ENCODE assay signal across 1 cellular context in genomic region chr19:6707011-6707657, GRCh38.
A peak's percentile ranks its signal among the peaks of the same experiment; 100 is the strongest.
TF ChIP-seq lines count a peak whose summit lies in the region.

No MANE protein-coding gene starts in this region.

TF ChIP-seq in K562, 482 proteins besides CTCF, POLR2A, EP300 and RAD21:
- no peak for TF ChIP-seq POLR2H (tag; IDR thresholded peaks at IDR 0.05; ENCODE audit: low read depth)
- TF ChIP-seq NCOA6 (IDR thresholded peaks at IDR 0.05) = no peak
- TF ChIP-seq, protein P1, sequence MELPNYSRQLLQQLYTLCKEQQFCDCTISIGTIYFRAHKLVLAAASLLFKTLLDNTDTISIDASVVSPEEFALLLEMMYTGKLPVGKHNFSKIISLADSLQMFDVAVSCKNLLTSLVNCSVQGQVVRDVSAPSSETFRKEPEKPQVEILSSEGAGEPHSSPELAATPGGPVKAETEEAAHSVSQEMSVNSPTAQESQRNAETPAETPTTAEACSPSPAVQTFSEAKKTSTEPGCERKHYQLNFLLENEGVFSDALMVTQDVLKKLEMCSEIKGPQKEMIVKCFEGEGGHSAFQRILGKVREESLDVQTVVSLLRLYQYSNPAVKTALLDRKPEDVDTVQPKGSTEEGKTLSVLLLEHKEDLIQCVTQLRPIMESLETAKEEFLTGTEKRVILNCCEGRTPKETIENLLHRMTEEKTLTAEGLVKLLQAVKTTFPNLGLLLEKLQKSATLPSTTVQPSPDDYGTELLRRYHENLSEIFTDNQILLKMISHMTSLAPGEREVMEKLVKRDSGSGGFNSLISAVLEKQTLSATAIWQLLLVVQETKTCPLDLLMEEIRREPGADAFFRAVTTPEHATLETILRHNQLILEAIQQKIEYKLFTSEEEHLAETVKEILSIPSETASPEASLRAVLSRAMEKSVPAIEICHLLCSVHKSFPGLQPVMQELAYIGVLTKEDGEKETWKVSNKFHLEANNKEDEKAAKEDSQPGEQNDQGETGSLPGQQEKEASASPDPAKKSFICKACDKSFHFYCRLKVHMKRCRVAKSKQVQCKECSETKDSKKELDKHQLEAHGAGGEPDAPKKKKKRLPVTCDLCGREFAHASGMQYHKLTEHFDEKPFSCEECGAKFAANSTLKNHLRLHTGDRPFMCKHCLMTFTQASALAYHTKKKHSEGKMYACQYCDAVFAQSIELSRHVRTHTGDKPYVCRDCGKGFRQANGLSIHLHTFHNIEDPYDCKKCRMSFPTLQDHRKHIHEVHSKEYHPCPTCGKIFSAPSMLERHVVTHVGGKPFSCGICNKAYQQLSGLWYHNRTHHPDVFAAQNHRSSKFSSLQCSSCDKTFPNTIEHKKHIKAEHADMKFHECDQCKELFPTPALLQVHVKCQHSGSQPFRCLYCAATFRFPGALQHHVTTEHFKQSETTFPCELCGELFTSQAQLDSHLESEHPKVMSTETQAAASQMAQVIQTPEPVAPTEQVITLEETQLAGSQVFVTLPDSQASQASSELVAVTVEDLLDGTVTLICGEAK (IDR thresholded peaks at IDR 0.05) = no peak
- TF ChIP-seq, protein P1 (CRISPR knock-in tag; IDR thresholded peaks at IDR 0.05) = no peak
- no peak for TF ChIP-seq ZNF696 (CRISPR knock-in tag; conservative IDR thresholded peaks at IDR 0.05)
- TF ChIP-seq MAFK (IDR thresholded peaks at IDR 0.05; ENCODE audit: low read length) = no peak
- TF ChIP-seq ESRRA (IDR thresholded peaks at IDR 0.05; ENCODE audit: borderline replicate concordance, low read depth) = no peak
- TF ChIP-seq E2F6 (IDR thresholded peaks at IDR 0.05; ENCODE audit: borderline replicate concordance in 1 of 2, extremely low read depth in 1 of 2, insufficient read depth in 1 of 2, insufficient read length in 1 of 2, low read depth in 1 of 2, low read length in 1 of 2, poor library complexity in 1 of 2, severe bottlenecking in 1 of 2) = peak in 1 of 2 experiments; percentile 26
- TF ChIP-seq, protein P2, sequence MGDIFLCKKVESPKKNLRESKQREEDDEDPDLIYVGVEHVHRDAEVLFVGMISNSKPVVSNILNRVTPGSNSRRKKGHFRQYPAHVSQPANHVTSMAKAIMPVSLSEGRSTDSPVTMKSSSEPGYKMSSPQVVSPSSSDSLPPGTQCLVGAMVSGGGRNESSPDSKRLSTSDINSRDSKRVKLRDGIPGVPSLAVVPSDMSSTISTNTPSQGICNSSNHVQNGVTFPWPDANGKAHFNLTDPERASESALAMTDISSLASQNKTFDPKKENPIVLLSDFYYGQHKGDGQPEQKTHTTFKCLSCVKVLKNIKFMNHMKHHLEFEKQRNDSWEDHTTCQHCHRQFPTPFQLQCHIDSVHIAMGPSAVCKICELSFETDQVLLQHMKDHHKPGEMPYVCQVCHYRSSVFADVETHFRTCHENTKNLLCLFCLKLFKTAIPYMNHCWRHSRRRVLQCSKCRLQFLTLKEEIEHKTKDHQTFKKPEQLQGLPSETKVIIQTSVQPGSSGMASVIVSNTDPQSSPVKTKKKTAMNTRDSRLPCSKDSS (IDR thresholded peaks at IDR 0.05; ENCODE audit: low read depth, partially characterized antibody) = no peak
- TF ChIP-seq, protein P3, sequence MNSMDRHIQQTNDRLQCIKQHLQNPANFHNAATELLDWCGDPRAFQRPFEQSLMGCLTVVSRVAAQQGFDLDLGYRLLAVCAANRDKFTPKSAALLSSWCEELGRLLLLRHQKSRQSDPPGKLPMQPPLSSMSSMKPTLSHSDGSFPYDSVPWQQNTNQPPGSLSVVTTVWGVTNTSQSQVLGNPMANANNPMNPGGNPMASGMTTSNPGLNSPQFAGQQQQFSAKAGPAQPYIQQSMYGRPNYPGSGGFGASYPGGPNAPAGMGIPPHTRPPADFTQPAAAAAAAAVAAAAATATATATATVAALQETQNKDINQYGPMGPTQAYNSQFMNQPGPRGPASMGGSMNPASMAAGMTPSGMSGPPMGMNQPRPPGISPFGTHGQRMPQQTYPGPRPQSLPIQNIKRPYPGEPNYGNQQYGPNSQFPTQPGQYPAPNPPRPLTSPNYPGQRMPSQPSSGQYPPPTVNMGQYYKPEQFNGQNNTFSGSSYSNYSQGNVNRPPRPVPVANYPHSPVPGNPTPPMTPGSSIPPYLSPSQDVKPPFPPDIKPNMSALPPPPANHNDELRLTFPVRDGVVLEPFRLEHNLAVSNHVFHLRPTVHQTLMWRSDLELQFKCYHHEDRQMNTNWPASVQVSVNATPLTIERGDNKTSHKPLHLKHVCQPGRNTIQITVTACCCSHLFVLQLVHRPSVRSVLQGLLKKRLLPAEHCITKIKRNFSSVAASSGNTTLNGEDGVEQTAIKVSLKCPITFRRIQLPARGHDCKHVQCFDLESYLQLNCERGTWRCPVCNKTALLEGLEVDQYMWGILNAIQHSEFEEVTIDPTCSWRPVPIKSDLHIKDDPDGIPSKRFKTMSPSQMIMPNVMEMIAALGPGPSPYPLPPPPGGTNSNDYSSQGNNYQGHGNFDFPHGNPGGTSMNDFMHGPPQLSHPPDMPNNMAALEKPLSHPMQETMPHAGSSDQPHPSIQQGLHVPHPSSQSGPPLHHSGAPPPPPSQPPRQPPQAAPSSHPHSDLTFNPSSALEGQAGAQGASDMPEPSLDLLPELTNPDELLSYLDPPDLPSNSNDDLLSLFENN (IDR thresholded peaks at IDR 0.05; ENCODE audit: low read depth in 2 of 2, low read length in 2 of 2) = no peak
- TF ChIP-seq, protein P4, sequence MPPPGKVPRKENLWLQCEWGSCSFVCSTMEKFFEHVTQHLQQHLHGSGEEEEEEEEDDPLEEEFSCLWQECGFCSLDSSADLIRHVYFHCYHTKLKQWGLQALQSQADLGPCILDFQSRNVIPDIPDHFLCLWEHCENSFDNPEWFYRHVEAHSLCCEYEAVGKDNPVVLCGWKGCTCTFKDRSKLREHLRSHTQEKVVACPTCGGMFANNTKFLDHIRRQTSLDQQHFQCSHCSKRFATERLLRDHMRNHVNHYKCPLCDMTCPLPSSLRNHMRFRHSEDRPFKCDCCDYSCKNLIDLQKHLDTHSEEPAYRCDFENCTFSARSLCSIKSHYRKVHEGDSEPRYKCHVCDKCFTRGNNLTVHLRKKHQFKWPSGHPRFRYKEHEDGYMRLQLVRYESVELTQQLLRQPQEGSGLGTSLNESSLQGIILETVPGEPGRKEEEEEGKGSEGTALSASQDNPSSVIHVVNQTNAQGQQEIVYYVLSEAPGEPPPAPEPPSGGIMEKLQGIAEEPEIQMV (tag; conservative IDR thresholded peaks at IDR 0.05; ENCODE audit: low read depth) = peak; percentile 55; the same call in 1 of the 2 replicates
- no peak for TF ChIP-seq SMARCA4 (IDR thresholded peaks at IDR 0.05)
- TF ChIP-seq FOXP1 (CRISPR knock-in tag; IDR thresholded peaks at IDR 0.05) = no peak
- TF ChIP-seq EHMT2 (IDR thresholded peaks at IDR 0.05) = no peak
- no peak for TF ChIP-seq RFX7 (CRISPR knock-in tag; IDR thresholded peaks at IDR 0.05)
